In the genomic region with DNA sequence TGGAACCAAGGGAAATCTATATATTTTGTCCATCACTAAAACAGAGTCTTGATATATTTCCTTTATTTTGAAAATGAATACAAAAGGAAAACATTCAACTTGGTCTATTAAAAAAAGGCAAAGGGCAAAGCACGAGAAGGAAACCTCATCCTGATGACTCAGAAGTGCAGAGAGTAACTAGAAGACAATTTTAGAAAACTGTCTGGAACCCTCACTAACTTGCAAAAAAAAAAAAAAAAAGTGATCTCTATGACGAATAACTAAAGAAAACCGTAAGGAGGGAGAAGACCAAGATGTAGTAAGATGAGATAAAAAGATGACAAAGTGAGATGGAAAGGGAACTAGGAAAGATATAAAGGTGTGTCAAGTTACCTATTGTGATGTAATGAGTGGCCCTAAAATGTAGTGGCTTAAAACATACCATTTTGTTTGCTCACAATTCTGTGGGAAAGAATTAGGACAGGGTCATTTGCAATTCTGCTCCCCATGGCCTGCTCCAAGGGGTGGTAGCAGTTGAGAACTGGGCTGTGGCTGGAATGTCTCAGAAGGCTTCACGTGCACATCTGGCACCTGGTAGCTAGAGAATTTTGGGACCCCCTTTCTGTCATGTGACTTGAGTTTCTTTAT, we compare ENCODE assay signal across 23 cellular contexts.
DNase-seq lines count a peak whose midpoint lies in the region; TF ChIP-seq lines count a peak whose summit lies in the region.
"Had no signal": no experiment of that assay in that cellular context is flagged by ENCODE, and none has a peak within 500 bp of the region (broad histone marks: within the 10 kb centered on the region; RNA-seq: fewer than 3 reads in every experiment).

No MANE protein-coding gene starts in this region.

- peaks cover 13% of the 10 kb centered on the region; the same call in 1 of the 2 replicates for H3F3A ChIP-seq in GM23248 (ENCODE audit: insufficient read depth)

- DNase-seq in GM23248 (peak; percentile 84), RPMI7951 (ENCODE audit: low read depth) (peak; percentile 74), fibroblast of lung (ENCODE audit: low read depth in 2 of 2) (peak; percentile 45 to 51), tibial artery (no peak), NCI-H226 (no peak), CD14-positive monocyte (ENCODE audit: low spot score) (no peak), NCI-H2029 treated with DMSO at 0.1 percent for 48 hours (lab: John Stamatoyannopoulos, UW) (no peak)
- DNase-seq: activated naive CD8-positive, alpha-beta T cell treated with anti-CD3 and anti-CD28 coated beads, Interleukin-2, amount 50 U/mL, for 24 hours; C1 segment of cervical spinal cord; central memory CD4-positive, alpha-beta T cell; effector CD4-positive, alpha-beta T cell; GOT3; KG1; lower lobe of right lung; naive thymus-derived CD4-positive, alpha-beta T cell; NCI-H1092 treated with DMSO at 0.1 percent for 48 hours; NCI-H526 treated with DMSO at 0.1 percent for 48 hours; stimulated activated CD4-positive, alpha-beta T cell treated with anti-CD3 and anti-CD28 coated beads, Interleukin-4, amount 100 ng/mL, for 1 hour; uterus had no signal

- in situ Hi-C loops in GM23248 (cut with MboI) = no loop called here

- peak overlapping the region; percentile 3 for H3K4me2 ChIP-seq in GM23248 (ENCODE audit: unreplicated experiment)
- no peak overlapping the region for H3K4me2 ChIP-seq in fibroblast of lung (ENCODE audit: extremely low read depth, insufficient read depth, low read length)

- H3K36me3 ChIP-seq in GM23248 (ENCODE audit: low read depth) (no peaks in the 10 kb centered on the region), fibroblast of lung (ENCODE audit: control insufficient read depth, insufficient read depth, low read length) (no peaks in the 10 kb centered on the region), tibial artery (no peaks in the 10 kb centered on the region)
- H3K36me3 ChIP-seq: esophagus muscularis mucosa, lower lobe of right lung, uterus had no signal

- peaks cover 0 to 8% (median 4%) of the 10 kb centered on the region in 7 donors for H3K9me3 Mint-ChIP-seq in CD14-positive monocyte
- H3K9me3 Mint-ChIP-seq: T-helper 2 cell treated with Interferon-gamma antibody and Interleukin-4, amounts not matched to agents 5 μg/mL and 100 μg/mL, for 36 hours had no signal

- no peak overlapping the region for H3K4me3 Mint-ChIP-seq in CD14-positive monocyte
- H3K4me3 Mint-ChIP-seq: activated naive CD8-positive, alpha-beta T cell treated with anti-CD3 and anti-CD28 coated beads, Interleukin-2, amount 50 U/mL, for 24 hours; activated T-helper 17 cell treated with anti-CD3 and anti-CD28 coated beads, Interleukin-2, amount 50 U/mL, for 72 hours; naive thymus-derived CD4-positive, alpha-beta T cell; T-helper 2 cell treated with Interferon-gamma antibody and Interleukin-4, amounts not matched to agents 5 μg/mL and 100 μg/mL, for 36 hours had no signal

- intact Hi-C loops in tibial artery (cut with DNase I; ENCODE audit: low total_unique reads) (no loop called here), CD14-positive monocyte (cut with micrococcal nuclease) (no loop called here)

- H3K4me1 ChIP-seq in GM23248 (ENCODE audit: insufficient read depth) (peaks cover 18% of the 10 kb centered on the region), fibroblast of lung (ENCODE audit: control insufficient read depth, extremely low read depth, insufficient read depth, low read length) (no peaks in the 10 kb centered on the region), tibial artery (peaks cover 0 to 12% (median 0%) of the 10 kb centered on the region in 4 donors)
- H3K4me1 ChIP-seq: esophagus muscularis mucosa, lower lobe of right lung, uterus had no signal

- no peak overlapping the region for H3K27ac Mint-ChIP-seq in CD14-positive monocyte
- H3K27ac Mint-ChIP-seq: activated naive CD8-positive, alpha-beta T cell treated with anti-CD3 and anti-CD28 coated beads, Interleukin-2, amount 50 U/mL, for 24 hours; activated T-helper 17 cell treated with anti-CD3 and anti-CD28 coated beads, Interleukin-2, amount 50 U/mL, for 72 hours; naive thymus-derived CD4-positive, alpha-beta T cell; T-helper 2 cell treated with Interferon-gamma antibody and Interleukin-4, amounts not matched to agents 5 μg/mL and 100 μg/mL, for 36 hours had no signal

- H3K9ac ChIP-seq in GM23248 = no peak overlapping the region
- no peak overlapping the region for H3K9ac ChIP-seq in fibroblast of lung (ENCODE audit: insufficient read depth, low read length)

- H3K9me3 ChIP-seq in GM23248 (ENCODE audit: low read depth) = no peaks in the 10 kb centered on the region
- H3K9me3 ChIP-seq in fibroblast of lung (ENCODE audit: control insufficient read depth, insufficient read depth, low read depth, low read length) = no peaks in the 10 kb centered on the region
- no peaks in the 10 kb centered on the region for H3K9me3 ChIP-seq in tibial artery
- H3K9me3 ChIP-seq: esophagus muscularis mucosa, lower lobe of right lung, uterus had no signal

- H2AFZ ChIP-seq in GM23248 (no peak overlapping the region), fibroblast of lung (ENCODE audit: low read length) (no peak overlapping the region)

- H3K27me3 ChIP-seq in GM23248 (replicated peaks; ENCODE audit: insufficient read depth) (no peaks in the 10 kb centered on the region), fibroblast of lung (ENCODE audit: control insufficient read depth, insufficient read depth, low read length) (no peaks in the 10 kb centered on the region), tibial artery (no peaks in the 10 kb centered on the region)
- H3K27me3 ChIP-seq: esophagus muscularis mucosa, uterus had no signal

- WGBS in GM23248 (ENCODE audit: low coverage in 1 of 2, low lambda C conversion rate in 2 of 2, missing lambda C conversion rate in 2 of 2), 2 experiments = 23 to 24% methylated on average over 4 of the region's 4 CpGs

- H3K4me3 ChIP-seq in GM23248 (no peak overlapping the region), fibroblast of lung (replicated peaks in 1 of 4; ENCODE audit: control extremely low read depth in 1 of 4, insufficient read depth in 1 of 4, low read depth in 3 of 4, low read length in 4 of 4) (no peak overlapping the region), tibial artery (no peak overlapping the region)
- H3K4me3 ChIP-seq: esophagus muscularis mucosa, lower lobe of right lung, uterus had no signal

- peak overlapping the region; percentile 17; the same call in 1 of the 2 replicates for H3K27ac ChIP-seq in GM23248
- no peak overlapping the region for H3K27ac ChIP-seq in fibroblast of lung (ENCODE audit: insufficient read depth, low read length)
- H3K27ac ChIP-seq in tibial artery = peak overlapping the region; percentile 23 to 27
- H3K27ac ChIP-seq: esophagus muscularis mucosa, HL-60, lower lobe of right lung, uterus had no signal

- no peaks in the 10 kb centered on the region for H4K20me1 ChIP-seq in GM23248 (ENCODE audit: insufficient read depth)
- H4K20me1 ChIP-seq in fibroblast of lung (ENCODE audit: control insufficient read depth, extremely low read depth, insufficient read depth, low read length) = no peaks in the 10 kb centered on the region

- no peaks in the 10 kb centered on the region for H3K36me3 Mint-ChIP-seq in CD14-positive monocyte

- H3K79me2 ChIP-seq in GM23248 (ENCODE audit: insufficient read depth) (no peaks in the 10 kb centered on the region), fibroblast of lung (ENCODE audit: control insufficient read depth, insufficient read depth, low read length) (no peaks in the 10 kb centered on the region)

- TF ChIP-seq CTCF in fibroblast of lung (conservative IDR thresholded peaks at IDR 0.05 in 1 of 2, IDR thresholded peaks at IDR 0.05 in 1 of 2; ENCODE audit: low read depth in 1 of 2, low read length in 2 of 2) (no peak), tibial artery (IDR thresholded peaks at IDR 0.05) (no peak), CD14-positive monocyte (IDR thresholded peaks at IDR 0.05) (no peak)

- no peaks in the 10 kb centered on the region for H3K4me1 Mint-ChIP-seq in CD14-positive monocyte
- H3K4me1 Mint-ChIP-seq: activated naive CD8-positive, alpha-beta T cell treated with anti-CD3 and anti-CD28 coated beads, Interleukin-2, amount 50 U/mL, for 24 hours; activated T-helper 17 cell treated with anti-CD3 and anti-CD28 coated beads, Interleukin-2, amount 50 U/mL, for 72 hours; naive thymus-derived CD4-positive, alpha-beta T cell had no signal

- no peaks in the 10 kb centered on the region for H3K9me2 ChIP-seq in GM23248 (ENCODE audit: insufficient read depth)

- H3K27me3 Mint-ChIP-seq in CD14-positive monocyte (ENCODE audit: low read depth in 3 of 3) = peaks cover 3 to 6% (median 4%) of the 10 kb centered on the region in 3 donors

Comparison
In these comparisons a context has a peak if more than half of its experiments do, and no peak if none do; other contexts are left out.
1. DNase-seq: peak in GM23248 (single experiment), RPMI7951 (single experiment) and fibroblast of lung (2 of 2); none in tibial artery (0 of 2), NCI-H226 (single experiment), CD14-positive monocyte (single experiment) and NCI-H2029 treated with DMSO at 0.1 percent for 48 hours (single experiment).